Comparison of ENCODE assay signal across 9 cellular contexts in genomic region chr1:1440941-1441888, GRCh38. TPM values are rescaled to one million over a fixed set of nuclear protein-coding genes. Genes with fewer than 3 reads are reported as not detected.
DNase-seq lines count a peak whose midpoint lies in the region; ATAC-seq and TF ChIP-seq lines count a peak whose summit lies in the region.
"Had no signal": no experiment of that assay in that cellular context is flagged by ENCODE, and none has a peak within 500 bp of the region (broad histone marks: within the 10 kb centered on the region; RNA-seq: fewer than 3 reads in every experiment).

No MANE protein-coding gene starts in this region.

- no peak for TF ChIP-seq POLR2A in testis (IDR thresholded peaks at IDR 0.05)

- H3K27me3 ChIP-seq in Karpas-422 (ENCODE audit: low read length), result no peaks in the 10 kb centered on the region
- H3K27me3 ChIP-seq in testis, result no peaks in the 10 kb centered on the region

- H2AFZ ChIP-seq in Karpas-422 (ENCODE audit: low read length), result peak overlapping the region; percentile 69; the same call in 1 of the 2 replicates

- no peaks in the 10 kb centered on the region for H3K9me3 Mint-ChIP-seq in endothelial cell (ENCODE audit: unreplicated experiment)
- H3K9me3 Mint-ChIP-seq in nephron progenitor cell, result no peaks in the 10 kb centered on the region
- H3K9me3 Mint-ChIP-seq: stimulated activated naive CD8-positive, alpha-beta T cell treated with anti-CD3 and anti-CD28 coated beads, Interleukin-15, Interleukin-2, amounts not matched to agents 100 ng/mL and 50 ng/mL, for 24 hours had no signal

- no peaks in the 10 kb centered on the region for H4K20me1 ChIP-seq in Karpas-422 (ENCODE audit: insufficient read depth, low read depth, low read length)

- H3K4me1 Mint-ChIP-seq in endothelial cell (ENCODE audit: unreplicated experiment) (no peaks in the 10 kb centered on the region), nephron progenitor cell (peaks cover 14% of the 10 kb centered on the region)

- no peaks in the 10 kb centered on the region for H3K9me2 ChIP-seq in Karpas-422 (replicated peaks; ENCODE audit: insufficient read depth, low read length)

- H3K36me3 Mint-ChIP-seq in endothelial cell (ENCODE audit: low read depth, unreplicated experiment) (peaks cover 4% of the 10 kb centered on the region), nephron progenitor cell (ENCODE audit: low read depth) (no peaks in the 10 kb centered on the region)

- ATAC-seq in GM19395 (IDR thresholded peaks at IDR 0.05; ENCODE audit: unreplicated experiment), result no peak

- H3K79me2 ChIP-seq in Karpas-422 (ENCODE audit: low read length), result no peaks in the 10 kb centered on the region

- H3K9me3 ChIP-seq in Karpas-422 (ENCODE audit: low read length), result no peaks in the 10 kb centered on the region
- no peaks in the 10 kb centered on the region for H3K9me3 ChIP-seq in testis

- intact Hi-C loops in testis (cut with DNase I; ENCODE audit: low total_unique reads), result no loop called here

- peak; percentile 77 for TF ChIP-seq CTCF in endothelial cell (IDR thresholded peaks at IDR 0.05; ENCODE audit: unreplicated experiment)
- TF ChIP-seq CTCF in nephron progenitor cell (IDR thresholded peaks at IDR 0.05), result peak; percentile 77
- peak; percentile 58 to 92 (median 82) for TF ChIP-seq CTCF in testis (IDR thresholded peaks at IDR 0.05)

- DNase-seq in D341Med (ENCODE audit: low spot score) (peak; percentile 91), Karpas-422 (peak; percentile 81), endothelial cell (ENCODE audit: low spot score) (peak; percentile 76), nephron progenitor cell (peak; percentile 73), testis (peak; percentile 57), NCI-H146 (lab: John Stamatoyannopoulos, UW) (no peak)
- peak; percentile 45 to 51 for DNase-seq in activated CD4-positive, alpha-beta T cell treated with anti-CD3 and anti-CD28 coated beads, Interleukin-2, amount 50 U/mL, for 4 hours

- 41 to 47% methylated on average over 6 to 29 of the region's 29 CpGs for WGBS in testis, 2 donors

- H3K27me3 Mint-ChIP-seq in endothelial cell (ENCODE audit: unreplicated experiment) (no peaks in the 10 kb centered on the region), nephron progenitor cell (ENCODE audit: low read depth, poor library complexity) (no peaks in the 10 kb centered on the region)

- H3K4me3 ChIP-seq in Karpas-422 (ENCODE audit: low read length) (no peak overlapping the region), testis (no peak overlapping the region)

- peaks cover 7% of the 10 kb centered on the region; the same call in 1 of the 2 replicates for H3K4me1 ChIP-seq in Karpas-422 (ENCODE audit: low read length)
- H3K4me1 ChIP-seq in testis, result peaks cover 40% of the 10 kb centered on the region

- H3K27ac ChIP-seq in Karpas-422 (ENCODE audit: low read length), result no peak overlapping the region
- H3K27ac ChIP-seq in testis, result peak overlapping the region in 1 of 2 donors; percentile 35

- no peak overlapping the region for H3K9ac ChIP-seq in Karpas-422 (ENCODE audit: low read length)

- H3K36me3 ChIP-seq in Karpas-422 (ENCODE audit: insufficient read depth, low read length) (no peaks in the 10 kb centered on the region), testis (ENCODE audit: low read depth, missing control alignments) (no peaks in the 10 kb centered on the region)

- H3K4me3 Mint-ChIP-seq in endothelial cell (ENCODE audit: unreplicated experiment), result no peak overlapping the region
- H3K4me3 Mint-ChIP-seq in nephron progenitor cell, result no peak overlapping the region
- H3K4me3 Mint-ChIP-seq: stimulated activated naive CD8-positive, alpha-beta T cell treated with anti-CD3 and anti-CD28 coated beads, Interleukin-15, Interleukin-2, amounts not matched to agents 100 ng/mL and 50 ng/mL, for 24 hours had no signal

- H3K27ac Mint-ChIP-seq in endothelial cell (ENCODE audit: unreplicated experiment), result no peak overlapping the region
- no peak overlapping the region for H3K27ac Mint-ChIP-seq in nephron progenitor cell
- H3K27ac Mint-ChIP-seq: stimulated activated naive CD8-positive, alpha-beta T cell treated with anti-CD3 and anti-CD28 coated beads, Interleukin-15, Interleukin-2, amounts not matched to agents 100 ng/mL and 50 ng/mL, for 24 hours had no signal

- no peak overlapping the region for H3K4me2 ChIP-seq in Karpas-422 (ENCODE audit: low read depth, low read length, poor library complexity, severe bottlenecking)

RNA-seq across cellular contexts. Expression of gene VWA1, which starts 5.7 kb away (rescaled TPM):
- total RNA-seq in Karpas-422 (2014; rRNA removed; shearing (Covaris generic); ENCODE audit: low replicate concordance), result not detected in 2 replicates
- total RNA-seq in endothelial cell (ENCODE audit: unreplicated experiment) (34.2 TPM), testis (10 to 100 TPM; 64.0 to 90.6 TPM)
- 46.6 TPM for polyA plus RNA-seq in testis (ENCODE audit: insufficient read depth, low read depth, low replicate concordance)

RNA-seq across cellular contexts. Expression of gene ATAD3C, which starts 8.3 kb away (rescaled TPM):
- 0.51 TPM in 1 of 2 replicates, not detected in the other for total RNA-seq in Karpas-422 (2014; rRNA removed; shearing (Covaris generic); ENCODE audit: low replicate concordance)
- total RNA-seq in endothelial cell (ENCODE audit: unreplicated experiment) (2.9 TPM), testis (1 to 10 TPM; 1.3 to 3.0 TPM)
- polyA plus RNA-seq in testis (ENCODE audit: insufficient read depth, low read depth, low replicate concordance), result 1.5 TPM

RNA-seq across cellular contexts. Expression of gene ANKRD65, which starts 20.1 kb away (rescaled TPM):
- not detected in 2 replicates for total RNA-seq in Karpas-422 (2014; rRNA removed; shearing (Covaris generic); ENCODE audit: low replicate concordance)
- total RNA-seq in endothelial cell (ENCODE audit: unreplicated experiment), result 0.31 TPM
- total RNA-seq in testis, result 10 to 100 TPM; 10.4 to 14.7 TPM
- 10.0 TPM for polyA plus RNA-seq in testis (ENCODE audit: insufficient read depth, low read depth, low replicate concordance)

RNA-seq across cellular contexts. Expression of gene ATAD3B, which starts 30.4 kb away (rescaled TPM):
- total RNA-seq in Karpas-422 (2014; rRNA removed; shearing (Covaris generic); ENCODE audit: low replicate concordance), result 13.9 and 37.2 TPM in 2 replicates
- total RNA-seq in endothelial cell (ENCODE audit: unreplicated experiment) (27.2 TPM), testis (10 to 100 TPM; 46.3 to 55.6 TPM)
- 19.1 TPM for polyA plus RNA-seq in testis (ENCODE audit: insufficient read depth, low read depth, low replicate concordance)

RNA-seq across cellular contexts. Expression of gene MRPL20, which starts 34.1 kb away (rescaled TPM):
- 136 and 151 TPM in 2 replicates for total RNA-seq in Karpas-422 (2014; rRNA removed; shearing (Covaris generic); ENCODE audit: low replicate concordance)
- total RNA-seq in endothelial cell (ENCODE audit: unreplicated experiment) (95.0 TPM), testis (100 to 1,000 TPM; 104 to 123 TPM)
- 110 TPM for polyA plus RNA-seq in testis (ENCODE audit: insufficient read depth, low read depth, low replicate concordance)

Comparison
In these comparisons a context has a peak if more than half of its experiments do, and no peak if none do; other contexts are left out.
1. RNA of gene VWA1, which starts 5.7 kb away (total RNA-seq): 64.0 to 90.6 TPM in testis and 34.2 TPM in endothelial cell (single experiment); not detected in Karpas-422; every median in the first group is over 10 times any median in the second.
2. Peak in every context shown above with its lines, with median percentiles within 50 percentile points of each other: CTCF ChIP-seq.